ENCODE assay signal across 29 cellular contexts in the genomic region with DNA sequence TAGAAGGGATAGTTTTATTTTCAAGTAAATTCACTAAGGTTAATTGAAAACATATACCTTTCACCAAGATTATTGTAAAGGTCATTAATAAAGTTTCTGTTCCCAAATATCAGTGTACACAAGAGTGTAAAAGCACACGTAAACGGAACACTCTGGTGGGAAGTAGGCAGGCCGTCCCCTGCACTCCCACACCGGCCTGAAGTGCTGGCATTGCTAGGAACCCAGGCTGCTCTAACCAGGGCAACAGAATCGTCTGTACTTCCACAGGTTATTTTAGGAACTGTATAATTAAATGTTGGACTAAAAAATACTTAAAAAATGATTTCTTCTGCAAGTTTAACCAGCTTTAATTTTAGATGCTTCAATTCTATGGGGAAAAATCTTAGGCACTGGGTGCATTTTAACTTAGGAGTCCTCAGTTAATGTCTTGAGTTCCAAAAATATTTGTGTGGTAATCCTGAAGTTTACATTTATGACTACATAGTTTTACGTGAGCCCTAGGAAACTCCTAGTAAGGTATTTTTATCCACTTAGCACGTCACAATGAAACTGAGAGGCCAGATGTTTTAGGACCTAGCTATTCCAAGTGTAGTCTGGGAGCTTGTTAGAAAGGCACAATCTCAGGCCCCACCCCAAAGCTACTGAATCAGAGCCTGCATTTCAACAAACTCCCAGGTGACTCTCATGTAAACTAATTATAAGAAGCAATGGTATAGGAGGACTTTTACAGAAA. TPM values are rescaled to one million over a fixed set of nuclear protein-coding genes. Genes with fewer than 3 reads are reported as not detected.
DNase-seq lines count a peak whose midpoint lies in the region; ATAC-seq, FAIRE-seq and TF ChIP-seq lines count a peak whose summit lies in the region.
"Had no signal": no experiment of that assay in that cellular context is flagged by ENCODE, and none has a peak within 500 bp of the region (broad histone marks: within the 10 kb centered on the region; RNA-seq: fewer than 3 reads in every experiment).

No MANE protein-coding gene starts in this region.

- H3K36me3 ChIP-seq in PC-3 (ENCODE audit: low read depth, low read length) (peaks cover 17% of the 10 kb centered on the region), gastroesophageal sphincter (peaks cover 0 to 71% of the 10 kb centered on the region in 2 donors), stomach smooth muscle (ENCODE audit: control insufficient read depth in 2 of 2, insufficient read depth in 2 of 2, low read length in 2 of 2) (peaks cover 13 to 24% of the 10 kb centered on the region in 2 donors)
- H3K36me3 ChIP-seq: prostate gland had no signal

- intact Hi-C loops in PC-3 (cut with micrococcal nuclease), result no loop called here

- H3K9ac ChIP-seq in PC-3 (ENCODE audit: low read length) (no peak overlapping the region), stomach smooth muscle (ENCODE audit: low read length in 2 of 2) (peak overlapping the region in 1 of 2 donors; percentile 9)
- H3K9ac ChIP-seq: neural progenitor cell had no signal

- H3K27ac ChIP-seq in PC-3 (ENCODE audit: low read length) (no peak overlapping the region), gastroesophageal sphincter (peak overlapping the region; percentile 72 to 82 (median 79)), stomach smooth muscle (ENCODE audit: low read length) (peak overlapping the region; percentile 12)
- H3K27ac ChIP-seq: heart right ventricle, neural progenitor cell, prostate gland, skin epidermis, thoracic aorta had no signal

- H3K9me3 ChIP-seq in PC-3 (ENCODE audit: low read length), result no peaks in the 10 kb centered on the region
- H3K9me3 ChIP-seq in gastroesophageal sphincter, result no peaks in the 10 kb centered on the region
- H3K9me3 ChIP-seq in stomach smooth muscle (ENCODE audit: control insufficient read depth in 2 of 2, low read length in 2 of 2), result no peaks in the 10 kb centered on the region
- H3K9me3 ChIP-seq: heart right ventricle, prostate gland, thoracic aorta had no signal

- ATAC-seq in PC-3 (no peak), gastroesophageal sphincter (peak; percentile 92), HG03280 (IDR thresholded peaks at IDR 0.05; ENCODE audit: unreplicated experiment) (no peak), GM19351 (IDR thresholded peaks at IDR 0.05; ENCODE audit: unreplicated experiment) (no peak)
- ATAC-seq: activated naive CD8-positive, alpha-beta T cell treated with anti-CD3 and anti-CD28 coated beads, Interleukin-2, amount 50 U/mL, for 24 hours; heart right ventricle; stimulated activated memory B cell treated with anti-CD40 and anti-IgM and Interleukin-4, amounts not matched to agents 10 μg/mL and 1 μg/mL and 100 μg/mL, for 72 hours had no signal

- H2AFZ ChIP-seq in PC-3 (ENCODE audit: low read length), result no peak overlapping the region
- H2AFZ ChIP-seq: neural progenitor cell had no signal

- no peaks in the 10 kb centered on the region for H3K9me2 ChIP-seq in PC-3 (replicated peaks; ENCODE audit: low read length)

- WGBS in gastroesophageal sphincter (ENCODE audit: low coverage in 1 of 2), 2 donors, result 30 to 43% methylated on average over 3 to 7 of the region's 7 CpGs

- POLR2A ChIA-PET in PC-3 (lab: Charles Lee; ENCODE audit: unreplicated experiment), result no interaction called here

- H3K4me3 ChIP-seq in PC-3 (ENCODE audit: low read length), result no peak overlapping the region
- no peak overlapping the region for H3K4me3 ChIP-seq in gastroesophageal sphincter
- peak overlapping the region in 1 of 2 donors; percentile 16 for H3K4me3 ChIP-seq in stomach smooth muscle (ENCODE audit: low read length in 2 of 2)
- H3K4me3 ChIP-seq: heart right ventricle, neural progenitor cell, prostate gland, skin epidermis, thoracic aorta had no signal

- TF ChIP-seq EP300 in gastroesophageal sphincter (IDR thresholded peaks at IDR 0.05), result peak; percentile 4

- H3F3A ChIP-seq in PC-3 (ENCODE audit: low read length, unreplicated experiment), result no peaks in the 10 kb centered on the region

- TF ChIP-seq POLR2A in GM12892 (IDR thresholded peaks at IDR 0.05; ENCODE audit: low read depth, low read length), result no peak
- TF ChIP-seq POLR2A in gastroesophageal sphincter (IDR thresholded peaks at IDR 0.05), result no peak

- no peaks in the 10 kb centered on the region for H3K4me1 ChIP-seq in PC-3 (ENCODE audit: insufficient read depth, low read length)
- H3K4me1 ChIP-seq in gastroesophageal sphincter, result peaks cover 0 to 20% (median 4%) of the 10 kb centered on the region in 3 donors
- H3K4me1 ChIP-seq in stomach smooth muscle (ENCODE audit: control insufficient read depth, insufficient read depth, low read length), result no peaks in the 10 kb centered on the region
- H3K4me1 ChIP-seq: neural progenitor cell, prostate gland had no signal

- no peaks in the 10 kb centered on the region for H3K79me2 ChIP-seq in PC-3 (ENCODE audit: low read length)

- CTCF ChIA-PET in PC-3 (lab: Charles Lee), result interaction anchor here (1.3 kb wide), 1 partner anchor 27 kb away, joined by 4 read pairs; no protein-coding TSS in a partner anchor

- TF ChIP-seq CTCF in PC-3 (conservative IDR thresholded peaks at IDR 0.05; ENCODE audit: low read depth, low read length), result no peak
- TF ChIP-seq CTCF in gastroesophageal sphincter (IDR thresholded peaks at IDR 0.05), result no peak

- H3K27me3 ChIP-seq in PC-3 (ENCODE audit: low read length) (no peaks in the 10 kb centered on the region), gastroesophageal sphincter (no peaks in the 10 kb centered on the region), stomach smooth muscle (ENCODE audit: control insufficient read depth in 1 of 2, insufficient read depth in 2 of 2, low read length in 2 of 2) (no peaks in the 10 kb centered on the region)
- H3K27me3 ChIP-seq: heart right ventricle, neural progenitor cell had no signal

- DNase-seq in GM12892 (ENCODE audit: insufficient read length), result no peak
- peak; percentile 5 for DNase-seq in PC-3
- DNase-seq in activated T-cell treated with anti-CD3 and anti-CD28 coated beads for 4 hours, result no peak
- DNase-seq: activated B cell treated with CpG ODN at 0.5 μM for 24 hours; activated CD4-positive, alpha-beta T cell treated with anti-CD3 and anti-CD28 coated beads, Interleukin-2, amount 50 U/mL, for 48 hours; activated effector memory CD4-positive, alpha-beta T cell treated with anti-CD3 and anti-CD28 coated beads, Interleukin-2, amount 50 U/mL, for 16 hours; activated naive CD8-positive, alpha-beta T cell treated with anti-CD3 and anti-CD28 coated beads, Interleukin-2, amount 50 U/mL, for 24 hours; AML-193; DMS79; GOT3; heart right ventricle; KBM-7; NCI-H1436; NCI-H82; OCI-M1; SHP77; stimulated activated CD4-positive, alpha-beta T cell treated with anti-CD3 and anti-CD28 coated beads, Interleukin-2, amount 100 ng/mL, for 24 hours; SW 1271 had no signal

- no TSS peak for BruUV-seq in PC-3 (replicated peaks; lab: Mats Ljungman, UMichigan)

- no peak overlapping the region for H3K4me2 ChIP-seq in PC-3 (ENCODE audit: low read length)
- H3K4me2 ChIP-seq: neural progenitor cell had no signal

- no peaks in the 10 kb centered on the region for H4K20me1 ChIP-seq in PC-3 (ENCODE audit: low read length)

- FAIRE-seq in GM12892 (lab: Jason Lieb, UNC), result peak; percentile 70
- FAIRE-seq: bronchial epithelial cell, endometrium had no signal

RNA-seq across cellular contexts. Expression of gene KMT5B, which starts 31.2 kb away (rescaled TPM):
- 19.3 TPM for polyA plus RNA-seq in GM12892 (2012; ENCODE audit: missing spikeins)
- total RNA-seq in PC-3 (2014; rRNA removed) (17.5 and 19.0 TPM in 2 replicates), gastroesophageal sphincter (10 to 100 TPM; 35.1 to 75.6 (median 39.8) TPM)
